8 cellular contexts compared by ENCODE assay signal in the genomic region with DNA sequence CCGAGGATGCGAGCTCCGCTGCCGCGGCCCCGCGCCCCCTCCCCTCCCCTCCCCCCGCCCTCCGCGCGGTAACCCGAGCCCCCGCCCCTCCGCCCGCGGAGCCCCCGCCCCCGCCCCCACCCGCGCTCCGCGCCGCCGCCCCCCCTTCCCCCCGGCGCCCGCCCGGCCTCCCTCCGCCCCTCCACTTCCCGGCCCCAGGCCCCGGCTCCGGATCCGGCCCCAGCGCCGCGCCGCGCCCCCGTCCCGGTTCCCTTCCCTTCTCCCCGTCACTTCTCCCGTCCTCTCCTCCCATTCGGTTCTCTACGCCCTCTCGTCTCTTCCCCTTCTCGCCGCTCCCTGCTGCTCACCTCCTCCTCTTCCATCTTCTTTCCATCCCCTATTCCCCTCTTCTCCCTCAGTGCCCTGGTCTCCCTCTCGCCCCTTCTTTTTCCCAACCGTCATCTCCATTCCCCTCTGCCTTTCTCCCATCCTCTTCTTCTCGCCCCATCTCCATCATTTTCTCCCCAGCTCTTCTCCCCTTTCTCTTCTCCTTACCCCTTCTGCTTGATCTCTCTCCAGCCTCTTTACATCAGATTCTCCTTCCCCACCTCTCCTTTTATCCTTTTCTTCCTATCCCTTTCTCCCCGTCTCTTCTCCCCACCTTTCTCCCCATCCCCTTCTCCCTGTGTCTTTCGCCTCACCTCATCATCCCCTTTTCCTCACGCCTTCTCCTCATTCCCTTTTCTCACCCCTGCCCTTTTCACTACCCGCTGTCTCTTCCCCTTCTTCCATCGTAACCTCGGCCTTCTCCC. TPM values are rescaled to one million over a fixed set of nuclear protein-coding genes. Genes with fewer than 3 reads are reported as not detected.
DNase-seq lines count a peak whose midpoint lies in the region; ATAC-seq and TF ChIP-seq lines count a peak whose summit lies in the region.

A gene with protein sequence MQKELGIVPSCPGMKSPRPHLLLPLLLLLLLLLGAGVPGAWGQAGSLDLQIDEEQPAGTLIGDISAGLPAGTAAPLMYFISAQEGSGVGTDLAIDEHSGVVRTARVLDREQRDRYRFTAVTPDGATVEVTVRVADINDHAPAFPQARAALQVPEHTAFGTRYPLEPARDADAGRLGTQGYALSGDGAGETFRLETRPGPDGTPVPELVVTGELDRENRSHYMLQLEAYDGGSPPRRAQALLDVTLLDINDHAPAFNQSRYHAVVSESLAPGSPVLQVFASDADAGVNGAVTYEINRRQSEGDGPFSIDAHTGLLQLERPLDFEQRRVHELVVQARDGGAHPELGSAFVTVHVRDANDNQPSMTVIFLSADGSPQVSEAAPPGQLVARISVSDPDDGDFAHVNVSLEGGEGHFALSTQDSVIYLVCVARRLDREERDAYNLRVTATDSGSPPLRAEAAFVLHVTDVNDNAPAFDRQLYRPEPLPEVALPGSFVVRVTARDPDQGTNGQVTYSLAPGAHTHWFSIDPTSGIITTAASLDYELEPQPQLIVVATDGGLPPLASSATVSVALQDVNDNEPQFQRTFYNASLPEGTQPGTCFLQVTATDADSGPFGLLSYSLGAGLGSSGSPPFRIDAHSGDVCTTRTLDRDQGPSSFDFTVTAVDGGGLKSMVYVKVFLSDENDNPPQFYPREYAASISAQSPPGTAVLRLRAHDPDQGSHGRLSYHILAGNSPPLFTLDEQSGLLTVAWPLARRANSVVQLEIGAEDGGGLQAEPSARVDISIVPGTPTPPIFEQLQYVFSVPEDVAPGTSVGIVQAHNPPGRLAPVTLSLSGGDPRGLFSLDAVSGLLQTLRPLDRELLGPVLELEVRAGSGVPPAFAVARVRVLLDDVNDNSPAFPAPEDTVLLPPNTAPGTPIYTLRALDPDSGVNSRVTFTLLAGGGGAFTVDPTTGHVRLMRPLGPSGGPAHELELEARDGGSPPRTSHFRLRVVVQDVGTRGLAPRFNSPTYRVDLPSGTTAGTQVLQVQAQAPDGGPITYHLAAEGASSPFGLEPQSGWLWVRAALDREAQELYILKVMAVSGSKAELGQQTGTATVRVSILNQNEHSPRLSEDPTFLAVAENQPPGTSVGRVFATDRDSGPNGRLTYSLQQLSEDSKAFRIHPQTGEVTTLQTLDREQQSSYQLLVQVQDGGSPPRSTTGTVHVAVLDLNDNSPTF (N-terminal part only) (minus strand): TSS at position 20 of the 791 bp plus-strand sequence. CDS start 14,196 bp downstream, outside the sequence.

- TF ChIP-seq CTCF in dorsolateral prefrontal cortex (IDR thresholded peaks at IDR 0.05 in 54 of 56, conservative IDR thresholded peaks at IDR 0.05 in 2 of 56; ENCODE audit: low read depth in 1 of 56, partially characterized antibody in 56 of 56), result no peak
- TF ChIP-seq CTCF in mucosa of descending colon (IDR thresholded peaks at IDR 0.05), result no peak
- no peak for TF ChIP-seq CTCF in upper lobe of right lung (IDR thresholded peaks at IDR 0.05)

- H3K27me3 ChIP-seq in BLaER1 treated with 17β-estradiol and CSF1 and Interleukin-3, amounts not matched to agents 10 nM and 100 nM, result peaks cover 18 to 40% (median 35%) of the 10 kb centered on the region in 11 experiments
- H3K27me3 ChIP-seq in dorsolateral prefrontal cortex, result no peaks in the 10 kb centered on the region
- peaks cover 8% of the 10 kb centered on the region for H3K27me3 ChIP-seq in upper lobe of right lung

- H4K20me1 ChIP-seq in BLaER1 treated with 17β-estradiol and CSF1 and Interleukin-3, amounts not matched to agents 10 nM and 100 nM, result peaks cover 0 to 7% (median 0%) of the 10 kb centered on the region in 11 experiments; a peak in 3 of 22 replicates

- ATAC-seq in mucosa of descending colon (peak; percentile 34), upper lobe of right lung (peak; percentile 48), GM21619 (IDR thresholded peaks at IDR 0.05; ENCODE audit: unreplicated experiment) (no peak), HG03432 (IDR thresholded peaks at IDR 0.05; ENCODE audit: unreplicated experiment) (no peak)

- H3K36me3 ChIP-seq in BLaER1 treated with 17β-estradiol and CSF1 and Interleukin-3, amounts not matched to agents 10 nM and 100 nM, result no peaks in the 10 kb centered on the region
- H3K36me3 ChIP-seq in mucosa of descending colon (ENCODE audit: low read depth), result no peaks in the 10 kb centered on the region
- H3K36me3 ChIP-seq in upper lobe of right lung, result no peaks in the 10 kb centered on the region

- H3K9me3 ChIP-seq in BLaER1 treated with 17β-estradiol and CSF1 and Interleukin-3, amounts not matched to agents 10 nM and 100 nM (replicated peaks in 1 of 11), result no peaks in the 10 kb centered on the region
- H3K9me3 ChIP-seq in mucosa of descending colon (no peaks in the 10 kb centered on the region), upper lobe of right lung (no peaks in the 10 kb centered on the region)

- DNase-seq in NCI-H146 treated with DMSO at 0.1 percent for 48 hours (lab: John Stamatoyannopoulos, UW; ENCODE audit: unreplicated experiment), result peak; percentile 6
- peak in 1 of 10 donors; percentile 47 for DNase-seq in dorsolateral prefrontal cortex
- DNase-seq in mucosa of descending colon, result peak in 2 of 3 donors; percentile 47 to 50
- no peak for DNase-seq in upper lobe of right lung
- no peak for DNase-seq in activated CD8-positive, alpha-beta memory T cell treated with anti-CD3 and anti-CD28 coated beads for 24 hours

- peak within 1 kb of the TSS; percentile 76 to 91 (median 84) for H3K9ac ChIP-seq in BLaER1 treated with 17β-estradiol and CSF1 and Interleukin-3, amounts not matched to agents 10 nM and 100 nM

- H3K4me1 ChIP-seq in BLaER1 treated with 17β-estradiol and CSF1 and Interleukin-3, amounts not matched to agents 10 nM and 100 nM, result peaks cover 15 to 46% (median 34%) of the 10 kb centered on the region in 10 experiments
- no peaks in the 10 kb centered on the region for H3K4me1 ChIP-seq in mucosa of descending colon (ENCODE audit: low read depth)
- H3K4me1 ChIP-seq in upper lobe of right lung, result peaks cover 7% of the 10 kb centered on the region

- peak within 1 kb of the TSS in 10 of 11 experiments; percentile 62 to 88 (median 84); a peak in 19 of 22 replicates for H3K27ac ChIP-seq in BLaER1 treated with 17β-estradiol and CSF1 and Interleukin-3, amounts not matched to agents 10 nM and 100 nM
- peak within 1 kb of the TSS in 44 of 59 donors; percentile 7 to 82 (median 54) for H3K27ac ChIP-seq in dorsolateral prefrontal cortex
- peak within 1 kb of the TSS; percentile 36 for H3K27ac ChIP-seq in upper lobe of right lung

- peak within 1 kb of the TSS; percentile 55 to 78 (median 71) for H3K4me3 ChIP-seq in BLaER1 treated with 17β-estradiol and CSF1 and Interleukin-3, amounts not matched to agents 10 nM and 100 nM
- peak within 1 kb of the TSS; percentile 24 to 75 (median 54) for H3K4me3 ChIP-seq in dorsolateral prefrontal cortex
- H3K4me3 ChIP-seq in mucosa of descending colon, result no peak within 1 kb of the TSS
- H3K4me3 ChIP-seq in upper lobe of right lung, result peak within 1 kb of the TSS; percentile 47

- intact Hi-C loops in dorsolateral prefrontal cortex (cut with DNase I) (loop anchor here in 1 of 2 donors (10.0 kb wide), 1 partner anchor 51 kb away; a partner anchor contains a TSS), mucosa of descending colon (cut with DNase I, micrococcal nuclease) (no loop called here), upper lobe of right lung (cut with DNase I) (no loop called here)

- peak within 1 kb of the TSS; percentile 69 to 85 (median 78) for H3K4me2 ChIP-seq in BLaER1 treated with 17β-estradiol and CSF1 and Interleukin-3, amounts not matched to agents 10 nM and 100 nM

RNA-seq across cellular contexts. Expression of the gene that starts here (rescaled TPM):
- total RNA-seq in dorsolateral prefrontal cortex (10 to 100 TPM in 101 of 120 experiments, 1 to 10 TPM in 19; 6.7 to 24.3 (median 11.9) TPM), mucosa of descending colon (10 to 100 TPM in 1 of 3 donors, 1 to 10 TPM in 2; 3.5 to 38.8 (median 6.0) TPM), upper lobe of right lung (28.0 TPM)

Comparison
In these comparisons a context has a peak if more than half of its experiments do, and no peak if none do; other contexts are left out.
1. DNase-seq: peak in NCI-H146 treated with DMSO at 0.1 percent for 48 hours (single experiment) and mucosa of descending colon (2 of 3); none in upper lobe of right lung (single experiment) and activated CD8-positive, alpha-beta memory T cell treated with anti-CD3 and anti-CD28 coated beads for 24 hours (single experiment).
2. ATAC-seq: peak in mucosa of descending colon (single experiment) and upper lobe of right lung (single experiment); none in GM21619 (single experiment) and HG03432 (single experiment).
3. Peak in every context shown above with its lines, with median percentiles within 50 percentile points of each other: H3K27ac ChIP-seq.